1 cellular context compared by ENCODE assay signal in genomic region chr15:41659855-41660234, GRCh38.
TF ChIP-seq lines count a peak whose summit lies in the region.

No MANE protein-coding gene starts in this region.

TF ChIP-seq in HepG2, 621 proteins besides CTCF, POLR2A, EP300 and RAD21 (continued from another document):
- TF ChIP-seq PBX2 (CRISPR knock-in tag; IDR thresholded peaks at IDR 0.05) (no peak), POLR2AphosphoS2 (IDR thresholded peaks at IDR 0.05; ENCODE audit: low read depth, low read length) (no peak), MLLT10 (CRISPR knock-in tag; IDR thresholded peaks at IDR 0.05) (no peak), ZFP1 (CRISPR knock-in tag; IDR thresholded peaks at IDR 0.05) (no peak), ZNF704 (CRISPR knock-in tag; IDR thresholded peaks at IDR 0.05; ENCODE audit: borderline replicate concordance) (no peak)
